In genomic region chrX:10769165-10769564, GRCh38 we compare ENCODE assay signal across 8 cellular contexts.
A peak's percentile ranks its signal among the peaks of the same experiment; 100 is the strongest.
DNase-seq lines count a peak whose midpoint lies in the region; ATAC-seq and TF ChIP-seq lines count a peak whose summit lies in the region.

No MANE protein-coding gene starts in this region.

- no peak overlapping the region for H3K4me3 Mint-ChIP-seq in T-cell

- H3K36me3 ChIP-seq in SU-DHL-6 (ENCODE audit: low read length), result no peaks in the 10 kb centered on the region
- no peaks in the 10 kb centered on the region for H3K36me3 ChIP-seq in iPS-18a (ENCODE audit: control insufficient read depth, low read depth, low read length)

- H3K9ac ChIP-seq in SU-DHL-6 (ENCODE audit: low read length) (no peak overlapping the region), iPS-18a (ENCODE audit: low read length) (peak overlapping the region; percentile 24)

- no peaks in the 10 kb centered on the region for H3K36me3 Mint-ChIP-seq in T-cell

- no peaks in the 10 kb centered on the region for H3K9me3 Mint-ChIP-seq in T-cell

- TF ChIP-seq CTCF in SU-DHL-6 (IDR thresholded peaks at IDR 0.05; ENCODE audit: insufficient read depth, low read length, poor library complexity, severe bottlenecking), result peak; percentile 12

- no peaks in the 10 kb centered on the region for H3K4me1 Mint-ChIP-seq in T-cell

- DNase-seq in DMS53 (lab: John Stamatoyannopoulos, UW) (peak; percentile 44), NCI-H1417 (lab: John Stamatoyannopoulos, UW) (peak; percentile 54 to 90 (median 67)), T-cell (no peak)
- DNase-seq in activated CD4-positive, alpha-beta T cell treated with anti-CD3 and anti-CD28 coated beads, Interleukin-2, amount 50 U/mL, for 1 hour, result no peak

- POLR2A ChIA-PET in T-cell (lab: Charles Lee), result no interaction called here

- H3K9me3 ChIP-seq in SU-DHL-6 (ENCODE audit: insufficient read depth, low read length), result no peaks in the 10 kb centered on the region
- no peaks in the 10 kb centered on the region for H3K9me3 ChIP-seq in iPS-18a (ENCODE audit: control insufficient read depth, low read depth, low read length)

- no peaks in the 10 kb centered on the region for H3K9me2 ChIP-seq in SU-DHL-6 (replicated peaks; ENCODE audit: insufficient read depth, low read length)

- no peak overlapping the region for H3K4me2 ChIP-seq in SU-DHL-6 (ENCODE audit: low read depth, low read length, poor library complexity, severe bottlenecking)

- CTCF ChIA-PET in T-cell (lab: Charles Lee), result interaction anchor here in 1 of 2 donors (0.6 kb wide), 1 partner anchor 574 kb away, joined by 3 read pairs; no protein-coding TSS in a partner anchor

- H3K27ac Mint-ChIP-seq in T-cell, result no peak overlapping the region

- H3K27me3 Mint-ChIP-seq in T-cell, result no peaks in the 10 kb centered on the region

- peaks cover 13% of the 10 kb centered on the region for H3K4me1 ChIP-seq in iPS-18a (ENCODE audit: control insufficient read depth, low read depth, low read length)

- H3K79me2 ChIP-seq in SU-DHL-6 (ENCODE audit: insufficient read depth, low read length), result no peaks in the 10 kb centered on the region

- H4K20me1 ChIP-seq in SU-DHL-6 (ENCODE audit: low read depth, low read length), result no peaks in the 10 kb centered on the region

- H2AFZ ChIP-seq in SU-DHL-6 (ENCODE audit: low read depth, low read length, severe bottlenecking), result no peak overlapping the region

- ATAC-seq in GM21529 (IDR thresholded peaks at IDR 0.05; ENCODE audit: unreplicated experiment) (peak; percentile 82), HG02642 (IDR thresholded peaks at IDR 0.05; ENCODE audit: poor library complexity, unreplicated experiment) (no peak), T-cell (replicated peaks in 1 of 4) (no peak)

- H3K27me3 ChIP-seq in SU-DHL-6 (ENCODE audit: low read length), result no peaks in the 10 kb centered on the region
- no peaks in the 10 kb centered on the region for H3K27me3 ChIP-seq in iPS-18a (ENCODE audit: control insufficient read depth, insufficient read depth, low read length)

- no peak overlapping the region for H3K27ac ChIP-seq in SU-DHL-6 (ENCODE audit: low read depth, low read length)
- peak overlapping the region; percentile 43 for H3K27ac ChIP-seq in iPS-18a (ENCODE audit: low read length)

- H3K4me3 ChIP-seq in SU-DHL-6 (ENCODE audit: insufficient read depth, low read length, poor library complexity, severe bottlenecking) (no peak overlapping the region), iPS-18a (ENCODE audit: low read length) (peak overlapping the region; percentile 26)

- H3F3A ChIP-seq in SU-DHL-6 (ENCODE audit: insufficient read depth), result no peaks in the 10 kb centered on the region

Comparison
In these comparisons a context has a peak if more than half of its experiments do, and no peak if none do; other contexts are left out.
1. DNase-seq: peak in DMS53 (single experiment) and NCI-H1417 (3 of 3); none in activated CD4-positive, alpha-beta T cell treated with anti-CD3 and anti-CD28 coated beads, Interleukin-2, amount 50 U/mL, for 1 hour (single experiment) and T-cell (0 of 34).